15 cellular contexts compared by ENCODE assay signal in genomic region chr10:21264271-21264670, GRCh38.
DNase-seq lines count a peak whose midpoint lies in the region; ATAC-seq, FAIRE-seq and TF ChIP-seq lines count a peak whose summit lies in the region.
"Had no signal": no experiment of that assay in that cellular context is flagged by ENCODE, and none has a peak within 500 bp of the region (broad histone marks: within the 10 kb centered on the region; RNA-seq: fewer than 3 reads in every experiment).

No MANE protein-coding gene starts in this region.

- no peaks in the 10 kb centered on the region for H3K79me2 ChIP-seq in PC-9 (ENCODE audit: low read depth)
- H3K79me2 ChIP-seq in mammary epithelial cell (ENCODE audit: insufficient read depth, low read length) = no peaks in the 10 kb centered on the region
- H3K79me2 ChIP-seq in keratinocyte (ENCODE audit: control insufficient read depth, insufficient read depth, low read length) = no peaks in the 10 kb centered on the region

- BruUV-seq in PC-9 (replicated peaks; lab: Mats Ljungman, UMichigan) = no TSS peak
- BruUV-seq in mammary epithelial cell (replicated peaks; lab: Mats Ljungman, UMichigan) = no TSS peak

- no peaks in the 10 kb centered on the region for H3K9me1 ChIP-seq in keratinocyte (ENCODE audit: control insufficient read depth, extremely low read depth, insufficient read depth, low read length)

- H3K36me3 ChIP-seq in PC-9 (ENCODE audit: low read depth) = no peaks in the 10 kb centered on the region
- no peaks in the 10 kb centered on the region for H3K36me3 ChIP-seq in mammary epithelial cell (ENCODE audit: insufficient read depth, low read length)
- H3K36me3 ChIP-seq in keratinocyte (ENCODE audit: control insufficient read depth in 2 of 2, extremely low read depth in 1 of 2, insufficient read depth in 2 of 2, low read length in 2 of 2) = no peaks in the 10 kb centered on the region

- H3K4me3 ChIP-seq in PC-9 (no peak overlapping the region), mammary epithelial cell (replicated peaks in 1 of 3; ENCODE audit: insufficient read depth in 1 of 3, low read depth in 2 of 3, low read length in 3 of 3) (no peak overlapping the region), keratinocyte (ENCODE audit: control insufficient read depth in 2 of 3, extremely low read depth in 1 of 3, insufficient read depth in 2 of 3, low read depth in 1 of 3, low read length in 3 of 3) (no peak overlapping the region)

- FAIRE-seq in keratinocyte (lab: Jason Lieb, UNC) (peak; percentile 61), urothelium cell line (lab: Jason Lieb, UNC) (no peak)
- FAIRE-seq: H54 had no signal

- intact Hi-C loops in PC-9 (cut with micrococcal nuclease; ENCODE audit: unreplicated experiment) (loop anchor here (2.0 kb wide), 1 partner anchor 25 kb away; no protein-coding TSS in a partner anchor), mammary epithelial cell (cut with micrococcal nuclease) (loop anchor here (1.0 to 5.0 kb wide), 2 partner anchors 92 to 186 kb away; no protein-coding TSS in a partner anchor)

- TF ChIP-seq CTCF in PC-9 (conservative IDR thresholded peaks at IDR 0.05) (no peak), mammary epithelial cell (conservative IDR thresholded peaks at IDR 0.05 in 1 of 2, IDR thresholded peaks at IDR 0.05 in 1 of 2; ENCODE audit: extremely low read depth in 1 of 2, insufficient read depth in 1 of 2, low read depth in 1 of 2, low read length in 2 of 2) (no peak), keratinocyte (optimal IDR thresholded peaks at IDR 0.05 in 1 of 3, IDR thresholded peaks at IDR 0.05 in 1 of 3, conservative IDR thresholded peaks at IDR 0.05 in 1 of 3; ENCODE audit: extremely low read depth in 1 of 3, insufficient read depth in 2 of 3, low read length in 3 of 3) (no peak)

- 0 out of 2 replicates have a peak, but pooled peaks cover 3% of the 10 kb centered on the region for H3F3A ChIP-seq in PC-9 (ENCODE audit: insufficient read depth, low read depth)

- no peak overlapping the region for H2AFZ ChIP-seq in PC-9
- no peak overlapping the region for H2AFZ ChIP-seq in mammary epithelial cell (ENCODE audit: low read depth, low read length)
- no peak overlapping the region for H2AFZ ChIP-seq in keratinocyte (ENCODE audit: control insufficient read depth, low read length)

- H3K9ac ChIP-seq in mammary epithelial cell (ENCODE audit: insufficient read depth, low read length) (no peak overlapping the region), keratinocyte (ENCODE audit: control insufficient read depth, extremely low read depth, insufficient read depth, low read length) (no peak overlapping the region)

- no peaks in the 10 kb centered on the region for H3K27me3 ChIP-seq in PC-9 (ENCODE audit: insufficient read depth, low read depth)
- no peaks in the 10 kb centered on the region for H3K27me3 ChIP-seq in mammary epithelial cell (ENCODE audit: insufficient read depth, low read length)
- H3K27me3 ChIP-seq in keratinocyte (ENCODE audit: control insufficient read depth, extremely low read depth, insufficient read depth, low read length) = no peaks in the 10 kb centered on the region

- in situ Hi-C loops in mammary epithelial cell (cut with MboI; ENCODE audit: low sequenced_read_pairs in 2 of 2) = loop anchor here (10.0 kb wide), 1 partner anchor 399 kb away; no protein-coding TSS in a partner anchor

- H3K4me1 ChIP-seq in PC-9 (replicated peaks; ENCODE audit: insufficient read depth) (peaks cover 24% of the 10 kb centered on the region), mammary epithelial cell (ENCODE audit: insufficient read depth, low read length) (peaks cover 19% of the 10 kb centered on the region), keratinocyte (ENCODE audit: control insufficient read depth, extremely low read depth, insufficient read depth, low read length) (peaks cover 11% of the 10 kb centered on the region)

- H3K9me3 ChIP-seq in PC-9 (ENCODE audit: insufficient read depth, low read depth) = no peaks in the 10 kb centered on the region
- no peaks in the 10 kb centered on the region for H3K9me3 ChIP-seq in mammary epithelial cell (replicated peaks; ENCODE audit: insufficient read depth, low read length)
- no peaks in the 10 kb centered on the region for H3K9me3 ChIP-seq in keratinocyte (ENCODE audit: control insufficient read depth, low read depth, low read length)

- H4K20me1 ChIP-seq in PC-9 (ENCODE audit: insufficient read depth) = no peaks in the 10 kb centered on the region
- H4K20me1 ChIP-seq in mammary epithelial cell (ENCODE audit: insufficient read depth, low read length) = no peaks in the 10 kb centered on the region
- H4K20me1 ChIP-seq in keratinocyte (ENCODE audit: control insufficient read depth, extremely low read depth, insufficient read depth, low read length) = no peaks in the 10 kb centered on the region

- H3K27ac ChIP-seq in PC-9 (no peak overlapping the region), mammary epithelial cell (ENCODE audit: insufficient read depth, low read depth, low read length) (no peak overlapping the region), keratinocyte (ENCODE audit: control insufficient read depth, insufficient read depth, low read length) (peak overlapping the region; percentile 32)
- H3K27ac ChIP-seq: C4-2B had no signal

- 50% methylated on average over 2 of the region's 2 CpGs for WGBS in mammary epithelial cell (ENCODE audit: low coverage, missing lambda C conversion rate)

- no peak for ATAC-seq in GM21723 (IDR thresholded peaks at IDR 0.05; ENCODE audit: unreplicated experiment)

- H3K4me2 ChIP-seq in PC-9 (no peak overlapping the region), mammary epithelial cell (ENCODE audit: insufficient read depth, low read depth, low read length) (no peak overlapping the region), keratinocyte (ENCODE audit: control insufficient read depth, extremely low read depth, insufficient read depth, low read depth, low read length) (no peak overlapping the region)

- dilution Hi-C loops in mammary epithelial cell (cut with HindIII; ENCODE audit: low sequenced_read_pairs) = loop anchor here (10.0 kb wide), 1 partner anchor 179 kb away; no protein-coding TSS in a partner anchor
- dilution Hi-C loops in keratinocyte (cut with MboI; ENCODE audit: extremely low pct_ligation_motif_present, low sequenced_read_pairs) = no loop called here

- H3K9me2 ChIP-seq in PC-9 (ENCODE audit: insufficient read depth) = no peaks in the 10 kb centered on the region

- peak; percentile 43 to 80 for DNase-seq in PC-9
- DNase-seq in mammary epithelial cell = peak; percentile 96
- DNase-seq in keratinocyte (ENCODE audit: low read depth, low spot score) = peak; percentile 93
- DNase-seq in urothelium cell line (ENCODE audit: low spot score) = peak; percentile 47
- DNase-seq in C1 segment of cervical spinal cord (lab: John Stamatoyannopoulos, UW) = no peak
- no peak for DNase-seq in stimulated activated CD4-positive, alpha-beta T cell treated with anti-CD3 and anti-CD28 coated beads, Interleukin-2, amount 100 ng/mL, for 24 hours
- DNase-seq: ACHN, DMS79 treated with DMSO at 0.1 percent for 48 hours, NCI-H1105 treated with DMSO at 0.1 percent for 48 hours, NCI-H1694, NCI-H510A, NCI-H774 had no signal

- POLR2A ChIA-PET in PC-9 (lab: Charles Lee; ENCODE audit: unreplicated experiment) = interaction anchor here (0.6 kb wide), 1 partner anchor 25 kb away, joined by 9 read pairs; no protein-coding TSS in a partner anchor

- CTCF ChIA-PET in PC-9 (lab: Charles Lee) (interaction anchor here (0.6 kb wide), 1 partner anchor 316 kb away, joined by 5 read pairs; no protein-coding TSS in a partner anchor), mammary epithelial cell (lab: Charles Lee; ENCODE audit: low non-redundant PET) (interaction anchor here (0.6 kb wide), 1 partner anchor 15 kb away, joined by 6 read pairs; no protein-coding TSS in a partner anchor)

Comparison
In these comparisons a context has a peak if more than half of its experiments do, and no peak if none do; other contexts are left out.
1. DNase-seq: peak in PC-9 (2 of 2), mammary epithelial cell (single experiment), keratinocyte (single experiment) and urothelium cell line (single experiment); none in C1 segment of cervical spinal cord (0 of 14) and stimulated activated CD4-positive, alpha-beta T cell treated with anti-CD3 and anti-CD28 coated beads, Interleukin-2, amount 100 ng/mL, for 24 hours (0 of 2).